In the genomic region with DNA sequence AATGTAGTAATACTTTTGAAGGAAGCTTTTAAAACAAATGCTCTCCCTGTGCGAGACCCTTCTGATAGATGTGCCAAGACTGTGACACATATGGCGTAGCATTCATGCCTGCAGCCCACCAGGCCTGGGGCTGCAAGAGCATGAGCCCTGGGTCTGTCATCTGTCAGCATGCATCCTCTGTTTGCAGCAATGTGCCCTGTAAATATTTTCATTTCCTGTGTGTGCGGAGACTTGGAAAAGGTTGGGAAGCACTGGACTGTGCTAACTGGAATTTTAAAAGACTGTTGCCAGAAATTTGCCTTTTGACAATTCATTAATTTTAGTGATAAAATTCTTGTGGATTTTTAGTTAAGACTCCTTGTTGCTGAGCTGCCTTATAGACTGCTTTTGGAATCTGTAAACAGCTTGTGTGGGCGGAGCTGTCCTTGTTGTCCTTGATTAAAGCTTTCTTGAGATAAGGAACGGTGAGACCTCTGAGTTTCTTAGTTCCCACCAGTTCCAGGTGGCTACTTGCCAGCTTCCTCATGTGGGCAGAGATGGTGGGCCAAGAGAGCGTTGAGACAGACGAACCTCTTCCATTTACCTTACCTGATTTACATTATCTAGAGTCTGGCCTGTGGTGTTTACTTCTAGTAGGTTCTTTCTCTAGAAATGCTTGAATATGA, we compare ENCODE assay signal across 13 cellular contexts. TPM values are rescaled to one million over a fixed set of nuclear protein-coding genes. Genes with fewer than 3 reads are reported as not detected.
A peak's percentile ranks its signal among the peaks of the same experiment; 100 is the strongest.
DNase-seq lines count a peak whose midpoint lies in the region; ATAC-seq, FAIRE-seq and TF ChIP-seq lines count a peak whose summit lies in the region.
"Had no signal": no experiment of that assay in that cellular context is flagged by ENCODE, and none has a peak within 500 bp of the region (broad histone marks: within the 10 kb centered on the region; RNA-seq: fewer than 3 reads in every experiment).

No MANE protein-coding gene starts in this region.

- DNase-seq in HUDEP-2 (lab: John Stamatoyannopoulos, UW; ENCODE audit: unreplicated experiment in 76 of 76): peak in 57 of 76 experiments; percentile 4 to 70 (median 40)
- DNase-seq in astrocyte of the hippocampus (ENCODE audit: low read depth, low spot score): peak; percentile 66
- no peak for DNase-seq in kidney
- DNase-seq in small intestine: peak; percentile 29
- DNase-seq in SK-N-DZ (ENCODE audit: low spot score): no peak
- DNase-seq in kidney tubule cell (ENCODE audit: low spot score): no peak
- DNase-seq in hypothalamus (lab: John Stamatoyannopoulos, UW): no peak
- DNase-seq: NCI-H2081 treated with DMSO at 0.1 percent for 48 hours; stimulated activated CD4-positive, alpha-beta T cell treated with anti-CD3 and anti-CD28 coated beads, Interleukin-2, amount 100 ng/mL, for 48 hours had no signal

- intact Hi-C loops in kidney (cut with DNase I): no loop called here

- H3K9ac ChIP-seq in kidney (ENCODE audit: low read length in 2 of 2): no peak overlapping the region
- H3K9ac ChIP-seq: BLaER1 had no signal

- no peaks in the 10 kb centered on the region for H3K27me3 ChIP-seq in small intestine (ENCODE audit: control insufficient read depth in 2 of 2, insufficient read depth in 2 of 2, low read length in 2 of 2)
- H3K27me3 ChIP-seq: BLaER1 had no signal

- TF ChIP-seq CTCF in kidney (IDR thresholded peaks at IDR 0.05; ENCODE audit: borderline replicate concordance, extremely low read depth, insufficient read depth): no peak

- ATAC-seq in activated CD4-positive, CD25-positive, alpha-beta regulatory T cell treated with anti-CD3 and anti-CD28 coated beads, Interleukin-2, amount 50 U/mL, for 24 hours: no peak
- ATAC-seq: SK-N-SH treated with all-trans-retinoic acid at 6 μM for 48 hours had no signal

- H3K4me1 ChIP-seq in kidney (ENCODE audit: control insufficient read depth in 1 of 2, insufficient read depth in 1 of 2, low read depth in 1 of 2, low read length in 2 of 2): peaks cover 10 to 12% of the 10 kb centered on the region in 2 donors
- H3K4me1 ChIP-seq in small intestine (ENCODE audit: control insufficient read depth in 2 of 2, insufficient read depth in 1 of 2, low read depth in 1 of 2, low read length in 1 of 2): peaks cover 2 to 9% of the 10 kb centered on the region in 2 donors

- WGBS in small intestine, 3 donors: 50 to 60% (median 55%) methylated on average over 7 of the region's 7 CpGs

- H3K27ac ChIP-seq in kidney (ENCODE audit: low read depth in 2 of 2, low read length in 2 of 2) (peak overlapping the region; percentile 19 to 78), small intestine (ENCODE audit: low read depth in 1 of 2, low read length in 1 of 2) (peak overlapping the region in 1 of 2 donors; percentile 54)
- H3K27ac ChIP-seq: BLaER1, HL-60 had no signal

- H3K36me3 ChIP-seq in kidney (ENCODE audit: control insufficient read depth in 1 of 2, insufficient read depth in 2 of 2, low read length in 2 of 2) (no peaks in the 10 kb centered on the region), small intestine (ENCODE audit: control insufficient read depth in 2 of 2, insufficient read depth in 2 of 2, low read length in 2 of 2) (peaks cover 3 to 4% of the 10 kb centered on the region in 2 donors)

- H3K4me3 ChIP-seq in kidney (ENCODE audit: low read length in 2 of 2): no peak overlapping the region
- H3K4me3 ChIP-seq in small intestine (ENCODE audit: low read depth in 1 of 2, low read length in 2 of 2): no peak overlapping the region
- H3K4me3 ChIP-seq: BLaER1 had no signal

- no peak for FAIRE-seq in kidney (lab: Jason Lieb, UNC)
- no peak for FAIRE-seq in small intestine (lab: Jason Lieb, UNC)

- H3K9me3 ChIP-seq in kidney (ENCODE audit: control insufficient read depth in 1 of 2, low read length in 2 of 2): no peaks in the 10 kb centered on the region
- H3K9me3 ChIP-seq in small intestine (ENCODE audit: control insufficient read depth, low read depth): no peaks in the 10 kb centered on the region
- H3K9me3 ChIP-seq: BLaER1 had no signal

RNA-seq across cellular contexts. Expression of gene MARK3, which starts 23.4 kb away (rescaled TPM):
- total RNA-seq in kidney: 83.1 TPM
- 39.8 TPM for polyA plus RNA-seq in kidney (ENCODE audit: insufficient read depth, low read depth, low replicate concordance)
- polyA plus RNA-seq in small intestine: 10 to 100 TPM; 37.7 to 67.8 (median 62.4) TPM
- polyA plus RNA-seq in SK-N-DZ (2014; cell fraction: cytosol; rRNA removed): 22.5 and 28.3 TPM in 2 replicates
- polyA plus RNA-seq in SK-N-DZ (2014; cell fraction: nucleus; rRNA removed): 39.1 and 41.1 TPM in 2 replicates

Comparison
In these comparisons a context has a peak if more than half of its experiments do, and no peak if none do; other contexts are left out.
1. DNase-seq: peak in HUDEP-2 (57 of 76), astrocyte of the hippocampus (single experiment) and small intestine (single experiment); none in kidney (single experiment), SK-N-DZ (single experiment), kidney tubule cell (single experiment) and hypothalamus (0 of 51).